ENCODE assay signal across 1 cellular context in genomic region chr1:206631085-206631509, GRCh38.
TF ChIP-seq lines count a peak whose summit lies in the region.

No MANE protein-coding gene starts in this region.

TF ChIP-seq in endothelial cell of umbilical vein, 7 proteins besides CTCF, POLR2A, EP300 and RAD21 (continued from another document):
- peak; percentile 92 for TF ChIP-seq MAX (IDR thresholded peaks at IDR 0.05; ENCODE audit: insufficient read depth, insufficient read length)
- no peak for TF ChIP-seq MYC (IDR thresholded peaks at IDR 0.05; ENCODE audit: low read depth, low read length)
